20 cellular contexts compared by ENCODE assay signal in the genomic region with DNA sequence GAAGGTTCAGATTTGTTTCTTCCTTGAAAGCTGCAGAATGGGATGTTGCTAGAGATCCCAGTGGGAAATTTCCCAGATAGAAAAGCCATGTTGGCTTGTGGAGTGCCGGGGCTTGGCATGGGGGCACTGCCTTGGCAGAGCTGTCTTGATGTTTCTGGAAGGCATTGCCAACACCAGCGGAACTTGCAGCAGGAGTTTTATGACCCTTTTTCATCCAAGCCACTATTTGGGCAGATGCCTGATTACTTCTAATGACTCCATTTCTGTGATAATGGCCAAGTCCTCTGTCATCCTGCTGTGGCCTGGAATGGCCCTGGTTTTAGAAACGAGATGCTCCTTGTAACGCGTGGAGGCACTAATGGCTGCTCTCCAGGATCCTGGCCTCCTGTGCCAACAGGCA.
DNase-seq lines count a peak whose midpoint lies in the region; ATAC-seq lines count a peak whose summit lies in the region.
"Had no signal": no experiment of that assay in that cellular context is flagged by ENCODE, and none has a peak within 500 bp of the region (broad histone marks: within the 10 kb centered on the region; RNA-seq: fewer than 3 reads in every experiment).

No MANE protein-coding gene starts in this region.

- ATAC-seq in GM21576 (IDR thresholded peaks at IDR 0.05; ENCODE audit: unreplicated experiment) (no peak), HG02642 (IDR thresholded peaks at IDR 0.05; ENCODE audit: poor library complexity, unreplicated experiment) (no peak)
- ATAC-seq: HCT116 had no signal

- DNase-seq in Ammon's horn (ENCODE audit: low spot score) = peak; percentile 45
- DNase-seq in NCI-H446 (lab: John Stamatoyannopoulos, UW) = peak; percentile 96 to 98
- DNase-seq in cerebellum (ENCODE audit: low spot score) = peak; percentile 7
- peak; percentile 16 for DNase-seq in midbrain (lab: John Stamatoyannopoulos, UW)
- DNase-seq in retina = no peak
- DNase-seq: BE2C; CD8-positive, alpha-beta memory T cell; DMS 273 treated with DMSO at 0.1 percent for 48 hours; DMS79; EL; GF-D8; Kasumi-1; NCI-H1417; NCI-H1694; NCI-H2029 treated with DMSO at 0.1 percent for 48 hours; NCI-H510A; SIG-M5 had no signal
